8 cellular contexts compared by ENCODE assay signal in the genomic region with DNA sequence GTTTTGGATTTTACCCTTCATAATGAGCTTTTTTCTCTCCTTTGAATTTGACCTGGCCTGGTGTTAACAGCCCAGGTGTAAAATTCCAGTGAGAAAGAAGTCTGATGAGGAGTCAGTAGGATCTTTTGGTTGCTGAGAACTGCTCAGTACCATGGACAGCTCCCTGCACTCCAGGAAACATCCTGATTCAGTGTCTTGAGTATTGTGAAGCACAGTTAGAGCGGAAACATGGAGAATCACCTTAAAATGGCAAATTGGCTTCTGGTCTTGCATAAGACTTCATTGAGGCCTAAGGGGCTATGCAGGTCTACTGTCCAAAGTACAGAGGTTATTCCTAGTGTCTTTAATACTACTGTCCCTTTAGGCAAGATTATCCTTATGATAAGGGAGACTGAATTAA. TPM values are rescaled to one million over a fixed set of nuclear protein-coding genes. Genes with fewer than 3 reads are reported as not detected.
DNase-seq lines count a peak whose midpoint lies in the region; TF ChIP-seq lines count a peak whose summit lies in the region.
"Not testable (repeated sequence)": the region's sequence is repeated elsewhere in the genome, so short reads cannot be mapped to it uniquely, and the experiment has no call there.

No MANE protein-coding gene starts in this region.

- H3K4me1 Mint-ChIP-seq in MCF 10A (ENCODE audit: insufficient read depth, unreplicated experiment) = not testable (repeated sequence)

- DNase-seq in AG20443 (ENCODE audit: low spot score) (peak; percentile 52), HK-2 (ENCODE audit: unreplicated experiment) (peak; percentile 69), RWPE1 (ENCODE audit: low spot score) (peak; percentile 14), MCF 10A (ENCODE audit: unreplicated experiment) (peak; percentile 78), glomerular visceral epithelial cell (ENCODE audit: extremely low spot score) (peak; percentile 74), middle frontal gyrus (ENCODE audit: extremely low spot score, low spot score) (peak; percentile 2)
- peak; percentile 63 for DNase-seq in activated CD8-positive, alpha-beta memory T cell treated with anti-CD3 and anti-CD28 coated beads for 24 hours
- DNase-seq in stimulated activated CD4-positive, alpha-beta T cell treated with anti-CD3 and anti-CD28 coated beads, Interleukin-4, amount 100 ng/mL, for 1 hour = peak; percentile 18

- not testable (repeated sequence) for TF ChIP-seq CTCF in RWPE1 (conservative IDR thresholded peaks at IDR 0.05; ENCODE audit: low read depth); MCF 10A (IDR thresholded peaks at IDR 0.05; ENCODE audit: unreplicated experiment)

- BruUV-seq in MCF 10A (replicated peaks; lab: Mats Ljungman, UMichigan) = not testable (repeated sequence)

- not testable (repeated sequence) for H3K27ac Mint-ChIP-seq in MCF 10A (ENCODE audit: low read depth, unreplicated experiment)

- intact Hi-C loops in MCF 10A (cut with micrococcal nuclease) = not testable (repeated sequence)

- not testable (repeated sequence) for H3K4me3 Mint-ChIP-seq in MCF 10A (ENCODE audit: unreplicated experiment)

- H3K27ac ChIP-seq in RWPE1 = not testable (repeated sequence)

- not testable (repeated sequence) for H3K36me3 Mint-ChIP-seq in MCF 10A (ENCODE audit: insufficient read depth, unreplicated experiment)

- not testable (repeated sequence) for H3K27me3 Mint-ChIP-seq in MCF 10A (ENCODE audit: insufficient read depth, unreplicated experiment)

- POLR2A ChIA-PET in RWPE1 (lab: Yijun Ruan, JAX; ENCODE audit: low non-redundant PET); MCF 10A (lab: Yijun Ruan, JAX): not testable (repeated sequence)

- not testable (repeated sequence) for H3K9me3 Mint-ChIP-seq in MCF 10A (ENCODE audit: unreplicated experiment)

- CTCF ChIA-PET in RWPE1 (lab: Yijun Ruan, JAX); MCF 10A (lab: Yijun Ruan, JAX): not testable (repeated sequence)

RNA-seq across cellular contexts. Expression of a gene that starts 16.0 kb away (rescaled TPM):
- total RNA-seq in MCF 10A (2022) = 32.6 and 32.8 TPM in 2 replicates

Comparison
In these comparisons a context has a peak if more than half of its experiments do, and no peak if none do; other contexts are left out.
1. DNase-seq: peak in every context shown above with its lines; median percentile 78 in MCF 10A; 74 in glomerular visceral epithelial cell; 69 in HK-2; 63 in activated CD8-positive, alpha-beta memory T cell treated with anti-CD3 and anti-CD28 coated beads for 24 hours; 52 in AG20443; 18 in stimulated activated CD4-positive, alpha-beta T cell treated with anti-CD3 and anti-CD28 coated beads, Interleukin-4, amount 100 ng/mL, for 1 hour; 14 in RWPE1; 2 in middle frontal gyrus.